ENCODE assay signal across 22 cellular contexts in the genomic region with DNA sequence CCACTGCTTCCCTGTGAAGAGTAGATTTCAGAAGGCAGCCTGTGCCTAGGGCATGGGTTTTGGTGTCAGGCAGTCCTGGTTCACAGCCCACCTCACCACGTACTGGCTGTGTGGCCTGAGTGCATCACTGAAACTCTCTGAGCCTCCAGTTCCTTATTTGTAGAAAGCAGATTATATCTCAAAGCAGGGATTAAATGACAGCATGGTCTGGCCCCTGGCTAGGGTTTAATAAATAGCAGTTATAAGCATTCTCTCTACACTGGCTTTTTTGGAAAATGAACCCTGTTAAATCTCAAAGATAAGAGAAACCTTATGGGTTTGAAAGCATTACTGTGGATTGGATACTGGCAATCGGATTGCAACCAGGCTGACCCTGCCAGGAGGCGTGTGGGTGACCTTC. TPM values are rescaled to one million over a fixed set of nuclear protein-coding genes. Genes with fewer than 3 reads are reported as not detected.
"Had no signal": no experiment of that assay in that cellular context is flagged by ENCODE, and none has a peak within 500 bp of the region (broad histone marks: within the 10 kb centered on the region; RNA-seq: fewer than 3 reads in every experiment).

No MANE protein-coding gene starts in this region.

- H3K27ac Mint-ChIP-seq: activated CD4-positive, alpha-beta memory T cell treated with anti-CD3 and anti-CD28 coated beads for 36 hours; activated CD8-positive, alpha-beta memory T cell treated with anti-CD3 and anti-CD28 coated beads, Interleukin-2, amount 10 ng/mL, durations not matched to agents 7 days and 5 days; activated naive CD8-positive, alpha-beta T cell treated with anti-CD3 and anti-CD28 coated beads for 36 hours; activated T-cell treated with anti-CD3 and anti-CD28 coated beads, Interleukin-2, amount 50 U/mL, for 24 hours; dendritic cell treated with granulocyte-macrophage colony-stimulating factor and Interleukin-4, amounts not matched to agents 40 ng/mL and 50 ng/mL, for 4 days; effector memory CD8-positive, alpha-beta T cell had no signal

- H3K9me3 Mint-ChIP-seq: activated CD4-positive, alpha-beta memory T cell treated with anti-CD3 and anti-CD28 coated beads for 36 hours; activated naive CD8-positive, alpha-beta T cell treated with anti-CD3 and anti-CD28 coated beads for 36 hours; activated T-cell treated with anti-CD3 and anti-CD28 coated beads, Interleukin-2, amount 50 U/mL, for 24 hours; dendritic cell treated with granulocyte-macrophage colony-stimulating factor and Interleukin-4, amounts not matched to agents 40 ng/mL and 50 ng/mL, for 4 days; effector memory CD8-positive, alpha-beta T cell; neural crest cell had no signal

- H3K36me3 ChIP-seq: heart right ventricle, spleen, thoracic aorta had no signal

- H3K4me3 ChIP-seq: heart right ventricle, spleen, thoracic aorta had no signal

- H3K36me3 Mint-ChIP-seq: activated CD4-positive, alpha-beta memory T cell treated with anti-CD3 and anti-CD28 coated beads for 36 hours; activated CD8-positive, alpha-beta memory T cell treated with anti-CD3 and anti-CD28 coated beads, Interleukin-2, amount 10 ng/mL, durations not matched to agents 7 days and 5 days had no signal

- ATAC-seq: activated CD8-positive, alpha-beta memory T cell treated with anti-CD3 and anti-CD28 coated beads, Interleukin-2, amount 10 ng/mL, durations not matched to agents 7 days and 5 days; heart right ventricle; left colon; sciatic nerve had no signal

- H3K27ac ChIP-seq: heart right ventricle had no signal

- H3K9me3 ChIP-seq: heart right ventricle, spleen, thoracic aorta had no signal

- H3K4me3 Mint-ChIP-seq: activated CD4-positive, alpha-beta memory T cell treated with anti-CD3 and anti-CD28 coated beads for 36 hours; activated CD8-positive, alpha-beta memory T cell treated with anti-CD3 and anti-CD28 coated beads, Interleukin-2, amount 10 ng/mL, durations not matched to agents 7 days and 5 days; activated naive CD8-positive, alpha-beta T cell treated with anti-CD3 and anti-CD28 coated beads for 36 hours; activated T-cell treated with anti-CD3 and anti-CD28 coated beads, Interleukin-2, amount 50 U/mL, for 24 hours; dendritic cell treated with granulocyte-macrophage colony-stimulating factor and Interleukin-4, amounts not matched to agents 40 ng/mL and 50 ng/mL, for 4 days; effector memory CD8-positive, alpha-beta T cell had no signal

- DNase-seq: activated CD4-positive, alpha-beta memory T cell treated with anti-CD3 and anti-CD28 coated beads for 36 hours; activated CD8-positive, alpha-beta memory T cell treated with anti-CD3 and anti-CD28 coated beads, Interleukin-2, amount 10 ng/mL, durations not matched to agents 7 days and 5 days; activated gamma-delta T cell treated with Interleukin-2 at 50 U/mL for 16 hours; activated naive CD8-positive, alpha-beta T cell treated with anti-CD3 and anti-CD28 coated beads for 36 hours; activated T-cell treated with anti-CD3 and anti-CD28 coated beads, Interleukin-2, amount 50 U/mL, for 24 hours; anterior cingulate cortex; cerebellar nuclear complex; effector memory CD8-positive, alpha-beta T cell; heart right ventricle; left colon; spleen had no signal

RNA-seq across cellular contexts. Expression of a gene that starts 2.9 kb away (rescaled TPM):
- total RNA-seq: activated CD4-positive, alpha-beta memory T cell treated with anti-CD3 and anti-CD28 coated beads for 36 hours; activated CD8-positive, alpha-beta memory T cell treated with anti-CD3 and anti-CD28 coated beads, Interleukin-2, amount 10 ng/mL, durations not matched to agents 7 days and 5 days; activated naive CD8-positive, alpha-beta T cell treated with anti-CD3 and anti-CD28 coated beads for 36 hours; frontal cortex; neural crest cell; T-helper 1 cell treated with Interleukin-12 subunit alpha and Interleukin-12 subunit beta and Interleukin-4 antibody, amounts not matched to agents 30 ng/mL and 1 ng/mL, for 36 hours had no signal

RNA-seq across cellular contexts. Expression of a gene that starts 8.9 kb away (rescaled TPM):
- total RNA-seq: activated naive CD8-positive, alpha-beta T cell treated with anti-CD3 and anti-CD28 coated beads for 36 hours; frontal cortex; neural crest cell; osteoblast; T-helper 1 cell treated with Interleukin-12 subunit alpha and Interleukin-12 subunit beta and Interleukin-4 antibody, amounts not matched to agents 30 ng/mL and 1 ng/mL, for 36 hours; urinary bladder had no signal

RNA-seq across cellular contexts. Expression of a gene that starts 22.2 kb away (rescaled TPM):
- total RNA-seq: activated CD4-positive, alpha-beta memory T cell treated with anti-CD3 and anti-CD28 coated beads for 36 hours; activated CD8-positive, alpha-beta memory T cell treated with anti-CD3 and anti-CD28 coated beads, Interleukin-2, amount 10 ng/mL, durations not matched to agents 7 days and 5 days; activated naive CD8-positive, alpha-beta T cell treated with anti-CD3 and anti-CD28 coated beads for 36 hours; fibroblast of lung; frontal cortex; heart right ventricle; left colon; lung microvascular endothelial cell; neural crest cell; osteoblast; pulmonary artery endothelial cell; sciatic nerve; spleen; T-helper 1 cell treated with Interleukin-12 subunit alpha and Interleukin-12 subunit beta and Interleukin-4 antibody, amounts not matched to agents 30 ng/mL and 1 ng/mL, for 36 hours; thoracic aorta; urinary bladder had no signal
- polyA plus RNA-seq: fibroblast of lung, heart right ventricle, spleen, urinary bladder had no signal
